ENCODE assay signal across 1 cellular context in the genomic region with DNA sequence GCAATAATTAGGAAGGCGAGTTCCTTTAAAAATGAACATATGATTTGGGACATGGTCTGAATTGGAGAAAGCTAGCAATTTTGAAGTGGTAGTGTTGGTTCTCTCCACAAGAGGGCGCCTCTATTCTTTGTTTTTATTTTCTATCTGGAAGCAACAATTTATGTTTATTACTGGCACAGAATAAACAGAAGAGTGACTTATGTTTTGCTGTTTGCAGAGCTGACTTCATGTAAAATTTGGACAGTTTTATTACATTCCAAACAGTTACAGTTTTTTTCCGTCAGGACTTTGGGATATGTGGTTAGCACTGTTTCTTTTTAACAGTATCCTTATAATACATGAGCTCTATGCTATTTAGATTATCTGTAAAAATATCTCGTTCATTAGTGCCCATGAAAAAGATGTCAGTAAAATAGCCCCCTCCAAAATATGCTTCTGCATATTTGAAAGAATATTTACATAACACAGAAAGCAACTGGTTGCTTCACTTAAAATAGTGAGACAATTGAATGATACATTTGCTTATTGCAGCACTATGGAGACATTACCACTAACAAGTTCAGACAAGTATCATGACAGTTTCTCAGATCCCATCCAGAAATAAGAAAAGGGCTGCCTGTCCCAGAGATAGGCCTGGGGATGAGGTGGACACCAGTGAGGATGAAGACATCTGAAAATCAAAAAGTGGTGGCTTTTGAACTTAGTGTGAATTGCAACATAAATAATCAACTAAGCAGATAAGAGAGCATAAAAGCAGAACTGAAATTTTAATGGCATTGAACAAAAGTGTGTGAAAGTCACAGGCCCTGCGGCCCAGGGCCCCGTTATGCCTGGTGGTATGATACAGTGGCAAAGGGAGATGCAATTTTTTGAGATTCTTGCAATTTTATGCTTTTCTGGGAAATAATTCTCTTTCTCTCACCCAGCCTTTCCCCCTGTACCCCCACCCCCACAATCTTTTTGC.
TF ChIP-seq lines count a peak whose summit lies in the region.

No MANE protein-coding gene starts in this region.

TF ChIP-seq in GM23338, 12 proteins besides CTCF, POLR2A, EP300 and RAD21 (continued from another document):
- TF ChIP-seq, protein P1, sequence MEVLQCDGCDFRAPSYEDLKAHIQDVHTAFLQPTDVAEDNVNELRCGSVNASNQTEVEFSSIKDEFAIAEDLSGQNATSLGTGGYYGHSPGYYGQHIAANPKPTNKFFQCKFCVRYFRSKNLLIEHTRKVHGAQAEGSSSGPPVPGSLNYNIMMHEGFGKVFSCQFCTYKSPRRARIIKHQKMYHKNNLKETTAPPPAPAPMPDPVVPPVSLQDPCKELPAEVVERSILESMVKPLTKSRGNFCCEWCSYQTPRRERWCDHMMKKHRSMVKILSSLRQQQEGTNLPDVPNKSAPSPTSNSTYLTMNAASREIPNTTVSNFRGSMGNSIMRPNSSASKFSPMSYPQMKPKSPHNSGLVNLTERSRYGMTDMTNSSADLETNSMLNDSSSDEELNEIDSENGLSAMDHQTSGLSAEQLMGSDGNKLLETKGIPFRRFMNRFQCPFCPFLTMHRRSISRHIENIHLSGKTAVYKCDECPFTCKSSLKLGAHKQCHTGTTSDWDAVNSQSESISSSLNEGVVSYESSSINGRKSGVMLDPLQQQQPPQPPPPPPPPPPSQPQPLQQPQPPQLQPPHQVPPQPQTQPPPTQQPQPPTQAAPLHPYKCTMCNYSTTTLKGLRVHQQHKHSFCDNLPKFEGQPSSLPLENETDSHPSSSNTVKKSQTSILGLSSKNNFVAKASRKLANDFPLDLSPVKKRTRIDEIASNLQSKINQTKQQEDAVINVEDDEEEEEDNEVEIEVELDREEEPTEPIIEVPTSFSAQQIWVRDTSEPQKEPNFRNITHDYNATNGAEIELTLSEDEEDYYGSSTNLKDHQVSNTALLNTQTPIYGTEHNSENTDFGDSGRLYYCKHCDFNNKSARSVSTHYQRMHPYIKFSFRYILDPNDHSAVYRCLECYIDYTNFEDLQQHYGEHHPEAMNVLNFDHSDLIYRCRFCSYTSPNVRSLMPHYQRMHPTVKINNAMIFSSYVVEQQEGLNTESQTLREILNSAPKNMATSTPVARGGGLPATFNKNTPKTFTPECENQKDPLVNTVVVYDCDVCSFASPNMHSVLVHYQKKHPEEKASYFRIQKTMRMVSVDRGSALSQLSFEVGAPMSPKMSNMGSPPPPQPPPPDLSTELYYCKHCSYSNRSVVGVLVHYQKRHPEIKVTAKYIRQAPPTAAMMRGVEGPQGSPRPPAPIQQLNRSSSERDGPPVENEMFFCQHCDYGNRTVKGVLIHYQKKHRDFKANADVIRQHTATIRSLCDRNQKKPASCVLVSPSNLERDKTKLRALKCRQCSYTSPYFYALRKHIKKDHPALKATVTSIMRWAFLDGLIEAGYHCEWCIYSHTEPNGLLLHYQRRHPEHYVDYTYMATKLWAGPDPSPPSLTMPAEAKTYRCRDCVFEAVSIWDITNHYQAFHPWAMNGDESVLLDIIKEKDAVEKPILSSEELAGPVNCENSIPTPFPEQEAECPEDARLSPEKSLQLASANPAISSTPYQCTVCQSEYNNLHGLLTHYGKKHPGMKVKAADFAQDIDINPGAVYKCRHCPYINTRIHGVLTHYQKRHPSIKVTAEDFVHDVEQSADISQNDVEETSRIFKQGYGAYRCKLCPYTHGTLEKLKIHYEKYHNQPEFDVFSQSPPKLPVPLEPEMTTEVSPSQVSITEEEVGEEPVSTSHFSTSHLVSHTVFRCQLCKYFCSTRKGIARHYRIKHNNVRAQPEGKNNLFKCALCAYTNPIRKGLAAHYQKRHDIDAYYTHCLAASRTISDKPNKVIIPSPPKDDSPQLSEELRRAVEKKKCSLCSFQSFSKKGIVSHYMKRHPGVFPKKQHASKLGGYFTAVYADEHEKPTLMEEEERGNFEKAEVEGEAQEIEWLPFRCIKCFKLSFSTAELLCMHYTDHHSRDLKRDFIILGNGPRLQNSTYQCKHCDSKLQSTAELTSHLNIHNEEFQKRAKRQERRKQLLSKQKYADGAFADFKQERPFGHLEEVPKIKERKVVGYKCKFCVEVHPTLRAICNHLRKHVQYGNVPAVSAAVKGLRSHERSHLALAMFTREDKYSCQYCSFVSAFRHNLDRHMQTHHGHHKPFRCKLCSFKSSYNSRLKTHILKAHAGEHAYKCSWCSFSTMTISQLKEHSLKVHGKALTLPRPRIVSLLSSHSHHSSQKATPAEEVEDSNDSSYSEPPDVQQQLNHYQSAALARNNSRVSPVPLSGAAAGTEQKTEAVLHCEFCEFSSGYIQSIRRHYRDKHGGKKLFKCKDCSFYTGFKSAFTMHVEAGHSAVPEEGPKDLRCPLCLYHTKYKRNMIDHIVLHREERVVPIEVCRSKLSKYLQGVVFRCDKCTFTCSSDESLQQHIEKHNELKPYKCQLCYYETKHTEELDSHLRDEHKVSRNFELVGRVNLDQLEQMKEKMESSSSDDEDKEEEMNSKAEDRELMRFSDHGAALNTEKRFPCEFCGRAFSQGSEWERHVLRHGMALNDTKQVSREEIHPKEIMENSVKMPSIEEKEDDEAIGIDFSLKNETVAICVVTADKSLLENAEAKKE (CRISPR knock-in tag; IDR thresholded peaks at IDR 0.05): no peak
- no peak for TF ChIP-seq JUNB (IDR thresholded peaks at IDR 0.05; ENCODE audit: unreplicated experiment)
- TF ChIP-seq NANOG (IDR thresholded peaks at IDR 0.05; ENCODE audit: borderline replicate concordance): no peak
